Comparison of ENCODE assay signal across 8 cellular contexts in genomic region chr11:10455637-10456487, GRCh38.
DNase-seq lines count a peak whose midpoint lies in the region; ATAC-seq lines count a peak whose summit lies in the region.

No MANE protein-coding gene starts in this region.

- in situ Hi-C loops in ACHN (cut with HindIII; ENCODE audit: low pct_ligation_motif_present, low pct_unique_long_range_greater_than_20kb, low sequenced_read_pairs) = no loop called here

- DNase-seq in ACHN = peak; percentile 62
- DNase-seq in NCI-H2196 treated with DMSO at 0.1 percent for 48 hours (lab: John Stamatoyannopoulos, UW; ENCODE audit: unreplicated experiment) = peak; percentile 71
- DNase-seq in activated CD4-positive, alpha-beta T cell treated with anti-CD3 and anti-CD28 coated beads for 4 hours = peak; percentile 71 to 75
- peak; percentile 47 for DNase-seq in dedifferentiated amniotic fluid mesenchymal stem cell (ENCODE audit: extremely low spot score)
- peak; percentile 56 for DNase-seq in midbrain (lab: John Stamatoyannopoulos, UW)
- peak; percentile 37 to 47 for DNase-seq in stimulated activated CD8-positive, alpha-beta memory T cell treated with anti-CD3 and anti-CD28 coated beads, Interleukin-2, amount 100 ng/mL, for 1 hour (ENCODE audit: low read depth in 2 of 2)

- ATAC-seq in GM18858 (IDR thresholded peaks at IDR 0.05; ENCODE audit: unreplicated experiment) = peak; percentile 36
- peak; percentile 59 for ATAC-seq in HG03045 (IDR thresholded peaks at IDR 0.05; ENCODE audit: unreplicated experiment)

Comparison
In these comparisons a context has a peak if more than half of its experiments do, and no peak if none do; other contexts are left out.
1. Peak in every context shown above with its lines: DNase-seq and ATAC-seq.